9 cellular contexts compared by ENCODE assay signal in the genomic region with DNA sequence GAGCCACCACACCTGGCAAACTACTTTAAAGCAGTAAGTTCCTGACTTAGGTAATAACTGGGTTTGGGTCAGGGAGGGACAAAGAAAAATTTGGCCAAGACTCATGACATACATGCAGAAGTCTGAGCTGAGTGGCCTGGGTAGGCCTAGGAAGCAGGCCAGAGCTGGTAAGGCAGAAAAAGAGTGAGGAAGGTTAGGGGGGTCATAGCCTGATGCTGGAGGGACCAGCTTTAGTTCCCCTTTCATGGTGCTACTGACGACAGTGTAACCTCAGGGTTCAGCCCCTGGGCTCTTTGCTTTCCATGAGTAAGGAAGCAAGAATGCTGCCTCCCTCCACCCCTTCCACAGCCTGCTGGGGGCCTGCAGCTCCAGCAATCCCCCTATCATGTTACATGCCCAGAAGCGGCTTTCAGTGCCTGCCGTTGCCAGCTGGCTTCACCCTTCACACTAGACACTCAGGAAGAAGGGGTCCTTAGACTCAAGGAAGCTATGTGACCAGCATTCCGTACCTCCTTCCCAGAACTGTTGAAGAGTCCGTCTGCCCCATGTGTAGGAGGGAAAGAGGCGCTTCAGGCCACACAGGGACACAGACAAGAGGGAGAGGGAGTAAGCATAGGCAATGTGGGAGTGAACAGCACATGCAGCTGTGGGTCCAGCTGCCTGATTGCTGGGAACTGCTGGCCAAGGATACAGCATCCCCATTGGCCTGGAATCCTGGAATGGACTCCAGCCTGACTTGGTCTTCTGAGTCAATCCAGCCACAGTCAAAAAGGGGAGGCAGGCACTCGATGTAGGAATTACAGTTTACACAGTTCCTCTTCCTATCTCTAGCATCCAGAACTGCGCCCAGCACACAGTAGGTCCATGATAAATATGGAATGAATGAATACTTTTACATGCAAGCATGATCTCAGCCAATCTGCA. TPM values are rescaled to one million over a fixed set of nuclear protein-coding genes. Genes with fewer than 3 reads are reported as not detected.
A peak's percentile ranks its signal among the peaks of the same experiment; 100 is the strongest.
DNase-seq lines count a peak whose midpoint lies in the region; ATAC-seq and TF ChIP-seq lines count a peak whose summit lies in the region.
"Had no signal": no experiment of that assay in that cellular context is flagged by ENCODE, and none has a peak within 500 bp of the region (broad histone marks: within the 10 kb centered on the region; RNA-seq: fewer than 3 reads in every experiment).

No MANE protein-coding gene starts in this region.

- intact Hi-C loops in ovary (cut with DNase I), result no loop called here
- intact Hi-C loops in activated CD4-positive, alpha-beta memory T cell treated with anti-CD3 and anti-CD28 coated beads for 36 hours (cut with micrococcal nuclease), result no loop called here

- no peaks in the 10 kb centered on the region for H4K20me1 ChIP-seq in fibroblast of lung (ENCODE audit: control insufficient read depth, extremely low read depth, insufficient read depth, low read length)

- H3K27ac ChIP-seq in HL-60 (replicated peaks) (peak overlapping the region; percentile 96), SJSA1 (peak overlapping the region; percentile 87), fibroblast of lung (ENCODE audit: insufficient read depth, low read length) (peak overlapping the region; percentile 100), ovary (peak overlapping the region; percentile 64 to 81)

- H2AFZ ChIP-seq in fibroblast of lung (ENCODE audit: low read length), result peak overlapping the region; percentile 67

- H3K4me1 ChIP-seq in SJSA1 (replicated peaks), result peaks cover 72% of the 10 kb centered on the region
- H3K4me1 ChIP-seq in fibroblast of lung (ENCODE audit: control insufficient read depth, extremely low read depth, insufficient read depth, low read length), result peaks cover 37% of the 10 kb centered on the region
- H3K4me1 ChIP-seq in ovary (ENCODE audit: insufficient read depth), result peaks cover 10% of the 10 kb centered on the region

- no peaks in the 10 kb centered on the region for H3K9me3 Mint-ChIP-seq in activated CD4-positive, alpha-beta memory T cell treated with anti-CD3 and anti-CD28 coated beads for 36 hours
- H3K9me3 Mint-ChIP-seq: T-helper 1 cell treated with Interleukin-12 subunit alpha and Interleukin-12 subunit beta and Interleukin-4 antibody, amounts not matched to agents 30 μg/mL and 1 μg/mL, for 36 hours had no signal

- H3K4me3 ChIP-seq in HL-60 (replicated peaks; ENCODE audit: insufficient read depth, low read length), result no peak overlapping the region
- H3K4me3 ChIP-seq in SJSA1, result no peak overlapping the region
- H3K4me3 ChIP-seq in fibroblast of lung (replicated peaks in 1 of 4; ENCODE audit: control extremely low read depth in 1 of 4, insufficient read depth in 1 of 4, low read depth in 3 of 4, low read length in 4 of 4), result peak overlapping the region in 3 of 4 experiments; percentile 22 to 36 (median 23)
- H3K4me3 ChIP-seq in ovary, result no peak overlapping the region

- POLR2A ChIA-PET in activated CD4-positive, alpha-beta memory T cell treated with anti-CD3 and anti-CD28 coated beads for 36 hours (lab: Charles Lee), result no interaction called here

- TF ChIP-seq CTCF in HL-60 (IDR thresholded peaks at IDR 0.05; ENCODE audit: insufficient read depth, low read length) (no peak), fibroblast of lung (conservative IDR thresholded peaks at IDR 0.05 in 1 of 2, IDR thresholded peaks at IDR 0.05 in 1 of 2; ENCODE audit: low read depth in 1 of 2, low read length in 2 of 2) (no peak), ovary (IDR thresholded peaks at IDR 0.05) (peak in 1 of 3 donors; percentile 24)

- H3K4me3 Mint-ChIP-seq in activated CD4-positive, alpha-beta memory T cell treated with anti-CD3 and anti-CD28 coated beads for 36 hours, result no peak overlapping the region

- peaks cover 23% of the 10 kb centered on the region for H3K27me3 Mint-ChIP-seq in activated CD4-positive, alpha-beta memory T cell treated with anti-CD3 and anti-CD28 coated beads for 36 hours

- CTCF ChIA-PET in activated CD4-positive, alpha-beta memory T cell treated with anti-CD3 and anti-CD28 coated beads for 36 hours (lab: Charles Lee), result interaction anchor here (1.1 to 1.5 kb wide), 2 partner anchors 20 to 33 kb away, joined by 3 to 10 read pairs; no protein-coding TSS in a partner anchor

- no peaks in the 10 kb centered on the region for H3K36me3 Mint-ChIP-seq in activated CD4-positive, alpha-beta memory T cell treated with anti-CD3 and anti-CD28 coated beads for 36 hours

- 1 to 9% (median 3%) methylated on average over 8 of the region's 8 CpGs for WGBS in ovary, 3 donors

- H3K27ac Mint-ChIP-seq in activated CD4-positive, alpha-beta memory T cell treated with anti-CD3 and anti-CD28 coated beads for 36 hours, result no peak overlapping the region
- H3K27ac Mint-ChIP-seq: T-helper 1 cell treated with Interleukin-12 subunit alpha and Interleukin-12 subunit beta and Interleukin-4 antibody, amounts not matched to agents 30 μg/mL and 1 μg/mL, for 36 hours had no signal

- peak overlapping the region; percentile 88 for H3K4me2 ChIP-seq in fibroblast of lung (ENCODE audit: extremely low read depth, insufficient read depth, low read length)

- ATAC-seq in GM18498 (IDR thresholded peaks at IDR 0.05; ENCODE audit: unreplicated experiment), result no peak
- ATAC-seq in GM18867 (IDR thresholded peaks at IDR 0.05; ENCODE audit: unreplicated experiment), result no peak

- H3K36me3 ChIP-seq in SJSA1 (no peaks in the 10 kb centered on the region), fibroblast of lung (ENCODE audit: control insufficient read depth, insufficient read depth, low read length) (peaks cover 4% of the 10 kb centered on the region), ovary (no peaks in the 10 kb centered on the region)

- DNase-seq in HL-60 (ENCODE audit: low read depth in 1 of 2, low spot score in 1 of 2), result peak in 1 of 2 experiments; percentile 79
- peak; percentile 97 to 99 for DNase-seq in SJSA1 (ENCODE audit: low read depth in 1 of 2, low spot score in 2 of 2)
- peak; percentile 99 to 100 for DNase-seq in fibroblast of lung (ENCODE audit: low read depth in 2 of 2)
- peak; percentile 74 to 87 (median 86) for DNase-seq in ovary
- DNase-seq in activated CD4-positive, alpha-beta memory T cell treated with anti-CD3 and anti-CD28 coated beads for 36 hours, result no peak
- DNase-seq in NCI-H2081 (lab: John Stamatoyannopoulos, UW), result no peak

- peaks cover 33% of the 10 kb centered on the region for H3K4me1 Mint-ChIP-seq in activated CD4-positive, alpha-beta memory T cell treated with anti-CD3 and anti-CD28 coated beads for 36 hours (ENCODE audit: low read depth)

- no peak for TF ChIP-seq POLR2A in ovary (IDR thresholded peaks at IDR 0.05)

- H3K9me3 ChIP-seq in SJSA1 (replicated peaks) (no peaks in the 10 kb centered on the region), fibroblast of lung (ENCODE audit: control insufficient read depth, insufficient read depth, low read depth, low read length) (no peaks in the 10 kb centered on the region), ovary (no peaks in the 10 kb centered on the region)

- TF ChIP-seq EP300 in ovary (IDR thresholded peaks at IDR 0.05), result peak; percentile 71

- H3K79me2 ChIP-seq in fibroblast of lung (ENCODE audit: control insufficient read depth, insufficient read depth, low read length), result peaks cover 15% of the 10 kb centered on the region

- H3K9ac ChIP-seq in fibroblast of lung (ENCODE audit: insufficient read depth, low read length), result peak overlapping the region; percentile 86

- H3K27me3 ChIP-seq in HL-60 (ENCODE audit: insufficient read depth, poor library complexity, severe bottlenecking) (no peaks in the 10 kb centered on the region), SJSA1 (replicated peaks) (no peaks in the 10 kb centered on the region), fibroblast of lung (ENCODE audit: control insufficient read depth, insufficient read depth, low read length) (no peaks in the 10 kb centered on the region), ovary (no peaks in the 10 kb centered on the region)

RNA-seq across cellular contexts. Expression of a gene that starts 4.1 kb away (rescaled TPM):
- total RNA-seq in SJSA1 (2014; rRNA removed; shearing (Covaris generic)), result 4.7 and 6.0 TPM in 2 replicates
- total RNA-seq in fibroblast of lung, result 60.1 and 93.6 TPM in 2 replicates
- 98.9 and 332 TPM in 2 replicates for polyA plus RNA-seq in fibroblast of lung
- 90.2 and 305 TPM in 2 replicates for polyA plus RNA-seq in fibroblast of lung (2012)
- polyA minus RNA-seq in fibroblast of lung (ENCODE audit: low replicate concordance), result 90.1 and 281 TPM in 2 replicates
- 1 to 10 TPM in 4 of 7 donors, under 1 TPM in 3; 0.24 to 7.6 (median 4.6) TPM for total RNA-seq in ovary
- polyA plus RNA-seq in ovary, result 10 to 100 TPM in 1 of 2 donors, 1 to 10 TPM in 1; 1.7 to 12.6 TPM
- total RNA-seq in activated CD4-positive, alpha-beta memory T cell treated with anti-CD3 and anti-CD28 coated beads for 36 hours, result under 1 TPM; 0.45 to 0.73 TPM

RNA-seq across cellular contexts. Expression of a gene that starts 32.4 kb away (rescaled TPM):
- total RNA-seq in SJSA1 (2014; rRNA removed; shearing (Covaris generic)), result 12.5 and 17.6 TPM in 2 replicates
- total RNA-seq in fibroblast of lung (19.8 and 25.9 TPM in 2 replicates), ovary (10 to 100 TPM in 6 of 7 donors, 1 to 10 TPM in 1; 9.8 to 25.0 (median 16.7) TPM)
- polyA plus RNA-seq in fibroblast of lung (26.6 and 32.2 TPM in 2 replicates), ovary (10 to 100 TPM; 12.6 to 42.9 TPM)
- 18.0 and 23.2 TPM in 2 replicates for polyA plus RNA-seq in fibroblast of lung (2012)
- 27.2 and 39.5 TPM in 2 replicates for polyA minus RNA-seq in fibroblast of lung (ENCODE audit: low replicate concordance)
- 10 to 100 TPM; 20.8 to 21.5 TPM for total RNA-seq in activated CD4-positive, alpha-beta memory T cell treated with anti-CD3 and anti-CD28 coated beads for 36 hours

Comparison
In these comparisons a context has a peak if more than half of its experiments do, and no peak if none do; other contexts are left out.
1. DNase-seq: peak in SJSA1 (2 of 2), fibroblast of lung (2 of 2) and ovary (5 of 5); none in activated CD4-positive, alpha-beta memory T cell treated with anti-CD3 and anti-CD28 coated beads for 36 hours (single experiment) and NCI-H2081 (0 of 2).
2. H3K4me3 ChIP-seq: peak in fibroblast of lung (3 of 4); none in HL-60 (single experiment), SJSA1 (single experiment) and ovary (single experiment).
3. Peak in every context shown above with its lines, with median percentiles within 50 percentile points of each other: H3K27ac ChIP-seq.